2 cellular contexts compared by ENCODE assay signal in the genomic region with DNA sequence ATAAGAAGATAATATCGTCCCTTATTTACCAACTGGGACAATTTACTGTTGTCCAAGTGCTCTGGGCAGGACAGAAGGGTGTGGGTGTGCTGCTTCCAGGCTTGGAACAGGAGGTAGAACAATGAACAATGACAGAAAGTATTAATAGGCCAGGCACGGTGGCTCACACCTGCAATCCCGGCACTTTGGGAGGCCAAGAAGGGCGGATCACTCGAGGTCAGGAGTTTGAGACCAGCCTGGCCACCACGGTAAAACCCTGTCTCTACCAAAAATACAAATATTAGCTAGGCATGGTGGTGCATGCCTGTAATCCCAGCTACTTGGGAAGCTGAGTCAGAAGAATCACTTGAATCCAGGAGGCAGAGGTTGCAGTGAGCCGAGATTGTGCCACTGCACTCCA.
TF ChIP-seq lines count a peak whose summit lies in the region.

No MANE protein-coding gene starts in this region.

TF ChIP-seq in endothelial cell of umbilical vein, 7 proteins besides CTCF, POLR2A, EP300 and RAD21:
- no peak for TF ChIP-seq POLR2AphosphoS5 (IDR thresholded peaks at IDR 0.05; ENCODE audit: insufficient read depth, low read depth, low read length)

TF ChIP-seq in GM23338, 12 proteins besides CTCF, POLR2A, EP300 and RAD21:
- TF ChIP-seq, protein P1, sequence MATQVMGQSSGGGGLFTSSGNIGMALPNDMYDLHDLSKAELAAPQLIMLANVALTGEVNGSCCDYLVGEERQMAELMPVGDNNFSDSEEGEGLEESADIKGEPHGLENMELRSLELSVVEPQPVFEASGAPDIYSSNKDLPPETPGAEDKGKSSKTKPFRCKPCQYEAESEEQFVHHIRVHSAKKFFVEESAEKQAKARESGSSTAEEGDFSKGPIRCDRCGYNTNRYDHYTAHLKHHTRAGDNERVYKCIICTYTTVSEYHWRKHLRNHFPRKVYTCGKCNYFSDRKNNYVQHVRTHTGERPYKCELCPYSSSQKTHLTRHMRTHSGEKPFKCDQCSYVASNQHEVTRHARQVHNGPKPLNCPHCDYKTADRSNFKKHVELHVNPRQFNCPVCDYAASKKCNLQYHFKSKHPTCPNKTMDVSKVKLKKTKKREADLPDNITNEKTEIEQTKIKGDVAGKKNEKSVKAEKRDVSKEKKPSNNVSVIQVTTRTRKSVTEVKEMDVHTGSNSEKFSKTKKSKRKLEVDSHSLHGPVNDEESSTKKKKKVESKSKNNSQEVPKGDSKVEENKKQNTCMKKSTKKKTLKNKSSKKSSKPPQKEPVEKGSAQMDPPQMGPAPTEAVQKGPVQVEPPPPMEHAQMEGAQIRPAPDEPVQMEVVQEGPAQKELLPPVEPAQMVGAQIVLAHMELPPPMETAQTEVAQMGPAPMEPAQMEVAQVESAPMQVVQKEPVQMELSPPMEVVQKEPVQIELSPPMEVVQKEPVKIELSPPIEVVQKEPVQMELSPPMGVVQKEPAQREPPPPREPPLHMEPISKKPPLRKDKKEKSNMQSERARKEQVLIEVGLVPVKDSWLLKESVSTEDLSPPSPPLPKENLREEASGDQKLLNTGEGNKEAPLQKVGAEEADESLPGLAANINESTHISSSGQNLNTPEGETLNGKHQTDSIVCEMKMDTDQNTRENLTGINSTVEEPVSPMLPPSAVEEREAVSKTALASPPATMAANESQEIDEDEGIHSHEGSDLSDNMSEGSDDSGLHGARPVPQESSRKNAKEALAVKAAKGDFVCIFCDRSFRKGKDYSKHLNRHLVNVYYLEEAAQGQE (IDR thresholded peaks at IDR 0.05; ENCODE audit: unreplicated experiment): no peak
- TF ChIP-seq ZNF331 (CRISPR knock-in tag; IDR thresholded peaks at IDR 0.05; ENCODE audit: low read depth) (no peak), POLR2AphosphoS5 (IDR thresholded peaks at IDR 0.05; ENCODE audit: low read depth) (no peak), STAT1 (IDR thresholded peaks at IDR 0.05; ENCODE audit: unreplicated experiment) (no peak), JUNB (IDR thresholded peaks at IDR 0.05; ENCODE audit: unreplicated experiment) (no peak), ZNF114 (CRISPR knock-in tag; IDR thresholded peaks at IDR 0.05) (no peak), NANOG (IDR thresholded peaks at IDR 0.05; ENCODE audit: borderline replicate concordance) (no peak), CREB1 (CRISPR knock-in tag; IDR thresholded peaks at IDR 0.05; ENCODE audit: low read depth) (no peak), EZH2phosphoT487 (IDR thresholded peaks at IDR 0.05; ENCODE audit: unreplicated experiment) (no peak), EZH2 (IDR thresholded peaks at IDR 0.05; ENCODE audit: low read depth, unreplicated experiment) (no peak)
- TF ChIP-seq, protein P2, sequence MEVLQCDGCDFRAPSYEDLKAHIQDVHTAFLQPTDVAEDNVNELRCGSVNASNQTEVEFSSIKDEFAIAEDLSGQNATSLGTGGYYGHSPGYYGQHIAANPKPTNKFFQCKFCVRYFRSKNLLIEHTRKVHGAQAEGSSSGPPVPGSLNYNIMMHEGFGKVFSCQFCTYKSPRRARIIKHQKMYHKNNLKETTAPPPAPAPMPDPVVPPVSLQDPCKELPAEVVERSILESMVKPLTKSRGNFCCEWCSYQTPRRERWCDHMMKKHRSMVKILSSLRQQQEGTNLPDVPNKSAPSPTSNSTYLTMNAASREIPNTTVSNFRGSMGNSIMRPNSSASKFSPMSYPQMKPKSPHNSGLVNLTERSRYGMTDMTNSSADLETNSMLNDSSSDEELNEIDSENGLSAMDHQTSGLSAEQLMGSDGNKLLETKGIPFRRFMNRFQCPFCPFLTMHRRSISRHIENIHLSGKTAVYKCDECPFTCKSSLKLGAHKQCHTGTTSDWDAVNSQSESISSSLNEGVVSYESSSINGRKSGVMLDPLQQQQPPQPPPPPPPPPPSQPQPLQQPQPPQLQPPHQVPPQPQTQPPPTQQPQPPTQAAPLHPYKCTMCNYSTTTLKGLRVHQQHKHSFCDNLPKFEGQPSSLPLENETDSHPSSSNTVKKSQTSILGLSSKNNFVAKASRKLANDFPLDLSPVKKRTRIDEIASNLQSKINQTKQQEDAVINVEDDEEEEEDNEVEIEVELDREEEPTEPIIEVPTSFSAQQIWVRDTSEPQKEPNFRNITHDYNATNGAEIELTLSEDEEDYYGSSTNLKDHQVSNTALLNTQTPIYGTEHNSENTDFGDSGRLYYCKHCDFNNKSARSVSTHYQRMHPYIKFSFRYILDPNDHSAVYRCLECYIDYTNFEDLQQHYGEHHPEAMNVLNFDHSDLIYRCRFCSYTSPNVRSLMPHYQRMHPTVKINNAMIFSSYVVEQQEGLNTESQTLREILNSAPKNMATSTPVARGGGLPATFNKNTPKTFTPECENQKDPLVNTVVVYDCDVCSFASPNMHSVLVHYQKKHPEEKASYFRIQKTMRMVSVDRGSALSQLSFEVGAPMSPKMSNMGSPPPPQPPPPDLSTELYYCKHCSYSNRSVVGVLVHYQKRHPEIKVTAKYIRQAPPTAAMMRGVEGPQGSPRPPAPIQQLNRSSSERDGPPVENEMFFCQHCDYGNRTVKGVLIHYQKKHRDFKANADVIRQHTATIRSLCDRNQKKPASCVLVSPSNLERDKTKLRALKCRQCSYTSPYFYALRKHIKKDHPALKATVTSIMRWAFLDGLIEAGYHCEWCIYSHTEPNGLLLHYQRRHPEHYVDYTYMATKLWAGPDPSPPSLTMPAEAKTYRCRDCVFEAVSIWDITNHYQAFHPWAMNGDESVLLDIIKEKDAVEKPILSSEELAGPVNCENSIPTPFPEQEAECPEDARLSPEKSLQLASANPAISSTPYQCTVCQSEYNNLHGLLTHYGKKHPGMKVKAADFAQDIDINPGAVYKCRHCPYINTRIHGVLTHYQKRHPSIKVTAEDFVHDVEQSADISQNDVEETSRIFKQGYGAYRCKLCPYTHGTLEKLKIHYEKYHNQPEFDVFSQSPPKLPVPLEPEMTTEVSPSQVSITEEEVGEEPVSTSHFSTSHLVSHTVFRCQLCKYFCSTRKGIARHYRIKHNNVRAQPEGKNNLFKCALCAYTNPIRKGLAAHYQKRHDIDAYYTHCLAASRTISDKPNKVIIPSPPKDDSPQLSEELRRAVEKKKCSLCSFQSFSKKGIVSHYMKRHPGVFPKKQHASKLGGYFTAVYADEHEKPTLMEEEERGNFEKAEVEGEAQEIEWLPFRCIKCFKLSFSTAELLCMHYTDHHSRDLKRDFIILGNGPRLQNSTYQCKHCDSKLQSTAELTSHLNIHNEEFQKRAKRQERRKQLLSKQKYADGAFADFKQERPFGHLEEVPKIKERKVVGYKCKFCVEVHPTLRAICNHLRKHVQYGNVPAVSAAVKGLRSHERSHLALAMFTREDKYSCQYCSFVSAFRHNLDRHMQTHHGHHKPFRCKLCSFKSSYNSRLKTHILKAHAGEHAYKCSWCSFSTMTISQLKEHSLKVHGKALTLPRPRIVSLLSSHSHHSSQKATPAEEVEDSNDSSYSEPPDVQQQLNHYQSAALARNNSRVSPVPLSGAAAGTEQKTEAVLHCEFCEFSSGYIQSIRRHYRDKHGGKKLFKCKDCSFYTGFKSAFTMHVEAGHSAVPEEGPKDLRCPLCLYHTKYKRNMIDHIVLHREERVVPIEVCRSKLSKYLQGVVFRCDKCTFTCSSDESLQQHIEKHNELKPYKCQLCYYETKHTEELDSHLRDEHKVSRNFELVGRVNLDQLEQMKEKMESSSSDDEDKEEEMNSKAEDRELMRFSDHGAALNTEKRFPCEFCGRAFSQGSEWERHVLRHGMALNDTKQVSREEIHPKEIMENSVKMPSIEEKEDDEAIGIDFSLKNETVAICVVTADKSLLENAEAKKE (CRISPR knock-in tag; IDR thresholded peaks at IDR 0.05): no peak
- TF ChIP-seq, protein P3, sequence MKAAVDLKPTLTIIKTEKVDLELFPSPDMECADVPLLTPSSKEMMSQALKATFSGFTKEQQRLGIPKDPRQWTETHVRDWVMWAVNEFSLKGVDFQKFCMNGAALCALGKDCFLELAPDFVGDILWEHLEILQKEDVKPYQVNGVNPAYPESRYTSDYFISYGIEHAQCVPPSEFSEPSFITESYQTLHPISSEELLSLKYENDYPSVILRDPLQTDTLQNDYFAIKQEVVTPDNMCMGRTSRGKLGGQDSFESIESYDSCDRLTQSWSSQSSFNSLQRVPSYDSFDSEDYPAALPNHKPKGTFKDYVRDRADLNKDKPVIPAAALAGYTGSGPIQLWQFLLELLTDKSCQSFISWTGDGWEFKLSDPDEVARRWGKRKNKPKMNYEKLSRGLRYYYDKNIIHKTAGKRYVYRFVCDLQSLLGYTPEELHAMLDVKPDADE (IDR thresholded peaks at IDR 0.05): no peak
